ENCODE assay signal across 2 cellular contexts in the genomic region with DNA sequence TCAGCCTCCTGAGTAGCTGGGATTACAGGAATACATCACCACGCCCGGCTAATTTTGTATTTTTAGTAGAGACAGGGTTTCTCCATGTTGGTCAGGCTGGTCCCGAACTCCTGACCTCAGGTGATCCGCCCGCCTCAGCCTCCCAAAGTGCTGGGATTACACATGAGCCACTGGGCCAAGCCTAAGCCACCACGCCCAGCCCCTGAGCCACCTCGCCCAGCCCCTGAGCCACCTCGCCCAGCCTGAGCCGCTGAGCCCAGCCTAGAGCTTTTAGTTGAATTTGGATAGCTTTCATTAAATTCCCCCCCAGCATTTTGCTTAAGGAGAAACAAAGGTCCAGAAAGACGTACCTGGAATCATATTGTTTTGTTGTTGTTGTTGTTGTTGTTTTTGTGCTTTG. TPM values are rescaled to one million over a fixed set of nuclear protein-coding genes. Genes with fewer than 3 reads are reported as not detected.
"Had no signal": no experiment of that assay in that cellular context is flagged by ENCODE, and none has a peak within 500 bp of the region (broad histone marks: within the 10 kb centered on the region; RNA-seq: fewer than 3 reads in every experiment).

No MANE protein-coding gene starts in this region.

RNA-seq across cellular contexts. Expression of a gene that starts 29.2 kb away (rescaled TPM):
- total RNA-seq: HT-29, K562 had no signal
- polyA plus RNA-seq: K562 had no signal
